ENCODE assay signal across 1 cellular context in genomic region chr1:207808322-207808705, GRCh38.
TF ChIP-seq lines count a peak whose summit lies in the region.

No MANE protein-coding gene starts in this region.

TF ChIP-seq in SK-N-SH treated with all-trans-retinoic acid at 6 μM for 48 hours, 23 proteins besides CTCF, POLR2A, EP300 and RAD21 (continued from another document):
- TF ChIP-seq CREB5 (CRISPR knock-in tag; IDR thresholded peaks at IDR 0.05; ENCODE audit: low read depth): no peak
